In genomic region chr1:89356658-89357400, GRCh38 we compare ENCODE assay signal across 11 cellular contexts. TPM values are rescaled to one million over a fixed set of nuclear protein-coding genes. Genes with fewer than 3 reads are reported as not detected.
DNase-seq lines count a peak whose midpoint lies in the region; ATAC-seq and TF ChIP-seq lines count a peak whose summit lies in the region.
"Had no signal": no experiment of that assay in that cellular context is flagged by ENCODE, and none has a peak within 500 bp of the region (broad histone marks: within the 10 kb centered on the region; RNA-seq: fewer than 3 reads in every experiment).

No MANE protein-coding gene starts in this region.

- WGBS in hepatocyte (ENCODE audit: low lambda C conversion rate, missing lambda C conversion rate) = 65% methylated on average over 8 of the region's 8 CpGs

- H3K27me3 Mint-ChIP-seq in activated CD8-positive, alpha-beta T cell treated with anti-CD3 and anti-CD28 coated beads for 36 hours = no peaks in the 10 kb centered on the region

- H3K9me2 ChIP-seq in hepatocyte (replicated peaks; ENCODE audit: insufficient read depth) = no peaks in the 10 kb centered on the region

- CTCF ChIA-PET in activated CD8-positive, alpha-beta T cell treated with anti-CD3 and anti-CD28 coated beads for 36 hours (lab: Charles Lee) = interaction anchor here (0.7 to 6.4 kb wide), 16 partner anchors 10 to 386 kb away, joined by 3 to 102 read pairs (median 4); partner anchors contain the start of genes GBP1 and GBP5

- TF ChIP-seq CTCF in activated CD8-positive, alpha-beta T cell treated with anti-CD3 and anti-CD28 coated beads for 36 hours (IDR thresholded peaks at IDR 0.05) = no peak
- TF ChIP-seq CTCF in hepatocyte (IDR thresholded peaks at IDR 0.05; ENCODE audit: poor library complexity) (no peak), colonic mucosa (IDR thresholded peaks at IDR 0.05) (no peak)

- H3K27ac ChIP-seq in hepatocyte = no peak overlapping the region
- no peak overlapping the region for H3K27ac ChIP-seq in colonic mucosa
- H3K27ac ChIP-seq: HL-60 had no signal

- no peaks in the 10 kb centered on the region for H4K20me1 ChIP-seq in hepatocyte (ENCODE audit: insufficient read depth, poor library complexity, severe bottlenecking)

- H3K4me1 Mint-ChIP-seq in activated CD8-positive, alpha-beta T cell treated with anti-CD3 and anti-CD28 coated beads for 36 hours (ENCODE audit: low read depth) = peaks cover 42% of the 10 kb centered on the region

- H2AFZ ChIP-seq in hepatocyte = no peak overlapping the region

- H3K9me3 ChIP-seq in hepatocyte (ENCODE audit: low read depth) = no peaks in the 10 kb centered on the region
- no peaks in the 10 kb centered on the region for H3K9me3 ChIP-seq in colonic mucosa

- peak overlapping the region; percentile 43 for H3K4me2 ChIP-seq in hepatocyte

- H3K27ac Mint-ChIP-seq in activated CD8-positive, alpha-beta T cell treated with anti-CD3 and anti-CD28 coated beads for 36 hours = peak overlapping the region; percentile 86

- H3K36me3 ChIP-seq in hepatocyte (replicated peaks; ENCODE audit: insufficient read depth, low read depth) = no peaks in the 10 kb centered on the region
- H3K36me3 ChIP-seq in colonic mucosa = no peaks in the 10 kb centered on the region

- no peaks in the 10 kb centered on the region for H3K79me2 ChIP-seq in hepatocyte

- peaks cover 2% of the 10 kb centered on the region for H3K9me3 Mint-ChIP-seq in activated CD8-positive, alpha-beta T cell treated with anti-CD3 and anti-CD28 coated beads for 36 hours

- ATAC-seq in activated CD8-positive, alpha-beta T cell treated with anti-CD3 and anti-CD28 coated beads for 36 hours = peak; percentile 40
- ATAC-seq in HG03439 (IDR thresholded peaks at IDR 0.05; ENCODE audit: unreplicated experiment) = no peak
- no peak for ATAC-seq in HG03469 (IDR thresholded peaks at IDR 0.05; ENCODE audit: unreplicated experiment)

- no peaks in the 10 kb centered on the region for H3K36me3 Mint-ChIP-seq in activated CD8-positive, alpha-beta T cell treated with anti-CD3 and anti-CD28 coated beads for 36 hours (ENCODE audit: low read depth)

- H3K4me3 ChIP-seq in hepatocyte = no peak overlapping the region
- H3K4me3 ChIP-seq in colonic mucosa = no peak overlapping the region

- peak; percentile 46 for DNase-seq in COLO668 (lab: John Stamatoyannopoulos, UW; ENCODE audit: unreplicated experiment)
- peak; percentile 3 for DNase-seq in H4 (ENCODE audit: low spot score)
- no peak for DNase-seq in activated CD8-positive, alpha-beta T cell treated with anti-CD3 and anti-CD28 coated beads for 36 hours
- DNase-seq in hepatocyte (ENCODE audit: low spot score) = peak; percentile 31
- no peak for DNase-seq in colonic mucosa
- DNase-seq in activated CD8-positive, alpha-beta memory T cell treated with anti-CD3 and anti-CD28 coated beads for 24 hours = no peak
- DNase-seq: activated gamma-delta T cell treated with Interleukin-2 at 50 U/mL for 16 hours, NCI-H1694 treated with DMSO at 0.1 percent for 48 hours had no signal

- peaks cover 15% of the 10 kb centered on the region for H3K4me1 ChIP-seq in hepatocyte (ENCODE audit: insufficient read depth)
- no peaks in the 10 kb centered on the region for H3K4me1 ChIP-seq in colonic mucosa

- H3K27me3 ChIP-seq in hepatocyte = peaks cover 5% of the 10 kb centered on the region
- H3K27me3 ChIP-seq in colonic mucosa = no peaks in the 10 kb centered on the region

- POLR2A ChIA-PET in activated CD8-positive, alpha-beta T cell treated with anti-CD3 and anti-CD28 coated beads for 36 hours (lab: Charles Lee) = interaction anchor here (0.8 to 2.4 kb wide), 7 partner anchors 43 to 230 kb away, joined by 3 to 16 read pairs (median 6); partner anchors contain the start of genes GBP4 and GBP5

- H3K9ac ChIP-seq in colonic mucosa (ENCODE audit: low read depth in 2 of 2, low read length in 2 of 2) = no peak overlapping the region

- intact Hi-C loops in activated CD8-positive, alpha-beta T cell treated with anti-CD3 and anti-CD28 coated beads for 36 hours (cut with micrococcal nuclease) = loop anchor here (2.0 to 5.0 kb wide), 3 partner anchors 85 to 358 kb away; partner anchors contain the start of gene GBP5
- intact Hi-C loops in colonic mucosa (cut with DNase I) = loop anchor here (2.0 kb wide), 1 partner anchor 358 kb away; no protein-coding TSS in a partner anchor

- H3K4me3 Mint-ChIP-seq in activated CD8-positive, alpha-beta T cell treated with anti-CD3 and anti-CD28 coated beads for 36 hours = peak overlapping the region; percentile 65

RNA-seq across cellular contexts. Expression of gene GBP6, which starts 7.0 kb away (rescaled TPM):
- 0.10 TPM in 1 of 2 replicates, not detected in the other for total RNA-seq in H4 (2014; rRNA removed; shearing (Covaris generic))
- under 1 TPM; 0.49 to 0.61 TPM for total RNA-seq in activated CD8-positive, alpha-beta T cell treated with anti-CD3 and anti-CD28 coated beads for 36 hours
- 0.03 TPM in 1 of 2 replicates, not detected in the other for total RNA-seq in hepatocyte
- not detected in 2 replicates for polyA plus RNA-seq in hepatocyte
- total RNA-seq in colonic mucosa = not detected

Comparison
In these comparisons a context has a peak if more than half of its experiments do, and no peak if none do; other contexts are left out.
1. DNase-seq: peak in COLO668 (single experiment), H4 (single experiment) and hepatocyte (single experiment); none in activated CD8-positive, alpha-beta T cell treated with anti-CD3 and anti-CD28 coated beads for 36 hours (single experiment), colonic mucosa (single experiment) and activated CD8-positive, alpha-beta memory T cell treated with anti-CD3 and anti-CD28 coated beads for 24 hours (single experiment).